In genomic region chr19:48634424-48635262, GRCh38 we compare ENCODE assay signal across 8 cellular contexts. TPM values are rescaled to one million over a fixed set of nuclear protein-coding genes. Genes with fewer than 3 reads are reported as not detected.
DNase-seq lines count a peak whose midpoint lies in the region; TF ChIP-seq lines count a peak whose summit lies in the region.

No MANE protein-coding gene starts in this region.

- H3K27me3 ChIP-seq in Peyer's patch: no peaks in the 10 kb centered on the region
- H3K27me3 ChIP-seq in esophagus (ENCODE audit: control insufficient read depth in 1 of 2, insufficient read depth in 2 of 2, low read length in 2 of 2): no peaks in the 10 kb centered on the region
- no peaks in the 10 kb centered on the region for H3K27me3 ChIP-seq in muscle layer of colon (ENCODE audit: control insufficient read depth in 1 of 2, insufficient read depth in 2 of 2, low read length in 2 of 2)

- H3K4me3 ChIP-seq in Peyer's patch: peak overlapping the region; percentile 26 to 91 (median 78)
- H3K4me3 ChIP-seq in esophagus (ENCODE audit: low read depth in 1 of 2, low read length in 2 of 2): peak overlapping the region; percentile 20 to 65
- peak overlapping the region; percentile 2 to 91 for H3K4me3 ChIP-seq in muscle layer of colon (ENCODE audit: low read depth in 1 of 2, low read length in 2 of 2)

- H3K9me3 ChIP-seq in KOPT-K1 (ENCODE audit: insufficient read depth, low read length, poor library complexity, severe bottlenecking) (no peaks in the 10 kb centered on the region), Peyer's patch (no peaks in the 10 kb centered on the region), esophagus (ENCODE audit: control insufficient read depth in 2 of 2, insufficient read depth in 1 of 2, low read depth in 1 of 2, low read length in 1 of 2) (no peaks in the 10 kb centered on the region), muscle layer of colon (ENCODE audit: low read length) (no peaks in the 10 kb centered on the region)

- H3K36me3 ChIP-seq in KOPT-K1 (ENCODE audit: insufficient read depth, low read length) (peaks cover 35% of the 10 kb centered on the region), Peyer's patch (peaks cover 0 to 16% (median 0%) of the 10 kb centered on the region in 3 donors), esophagus (ENCODE audit: control insufficient read depth in 2 of 2, insufficient read depth in 2 of 2, low read length in 1 of 2) (peaks cover 0 to 7% of the 10 kb centered on the region in 2 donors), muscle layer of colon (ENCODE audit: insufficient read depth, low read length) (peaks cover 39% of the 10 kb centered on the region)

- DNase-seq in AG09319 (ENCODE audit: extremely low read depth, low read depth) (peak; percentile 87), GM19240 (ENCODE audit: insufficient read length, low spot score) (peak; percentile 85), Peyer's patch (peak; percentile 97 to 99 (median 98))
- DNase-seq in activated T-cell treated with anti-CD3 and anti-CD28 coated beads, Interleukin-2, amount 50 U/mL, for 48 hours: peak; percentile 95 to 97
- DNase-seq in stimulated activated CD8-positive, alpha-beta memory T cell treated with anti-CD3 and anti-CD28 coated beads, Interleukin-4, amount 100 ng/mL, for 48 hours: peak; percentile 96

- 4% methylated on average over 36 to 37 of the region's 37 CpGs for WGBS in esophagus, 2 donors

- TF ChIP-seq CTCF in AG09319 (IDR thresholded peaks at IDR 0.05; ENCODE audit: low read depth, low read length): no peak
- no peak for TF ChIP-seq CTCF in Peyer's patch (IDR thresholded peaks at IDR 0.05)

- TF ChIP-seq POLR2A in Peyer's patch (IDR thresholded peaks at IDR 0.05): peak; percentile 72 to 87

- H3K9ac ChIP-seq in muscle layer of colon (ENCODE audit: low read length): peak overlapping the region; percentile 29

- H3K27ac ChIP-seq in KOPT-K1 (ENCODE audit: low read depth, low read length, poor library complexity, severe bottlenecking) (peak overlapping the region; percentile 92), Peyer's patch (peak overlapping the region; percentile 96 to 98 (median 96)), esophagus (ENCODE audit: low read depth in 2 of 2, low read length in 1 of 2) (peak overlapping the region; percentile 98 to 99), muscle layer of colon (ENCODE audit: low read depth, low read length) (peak overlapping the region; percentile 64)

- peaks cover 6 to 66% (median 19%) of the 10 kb centered on the region in 4 donors for H3K4me1 ChIP-seq in Peyer's patch
- H3K4me1 ChIP-seq in esophagus (ENCODE audit: control insufficient read depth in 2 of 2, insufficient read depth in 2 of 2, low read length in 1 of 2): peaks cover 0 to 13% of the 10 kb centered on the region in 2 donors
- H3K4me1 ChIP-seq in muscle layer of colon (ENCODE audit: insufficient read depth, low read length): peaks cover 58% of the 10 kb centered on the region

RNA-seq across cellular contexts. Expression of gene DBP, which starts 2.5 kb away (rescaled TPM):
- 10 to 100 TPM in 3 of 4 donors, 1 to 10 TPM in 1; 9.9 to 51.5 (median 35.8) TPM for total RNA-seq in Peyer's patch
- 10 to 100 TPM in 1 of 2 donors, 1 to 10 TPM in 1; 8.9 to 13.3 TPM for polyA plus RNA-seq in esophagus

RNA-seq across cellular contexts. Expression of gene CA11, which starts 11.3 kb away (rescaled TPM):
- 1 to 10 TPM in 3 of 4 donors, under 1 TPM in 1; 0.70 to 8.3 (median 2.1) TPM for total RNA-seq in Peyer's patch
- polyA plus RNA-seq in esophagus: 10 to 100 TPM in 1 of 2 donors, 1 to 10 TPM in 1; 6.8 to 12.7 TPM

RNA-seq across cellular contexts. Expression of gene SPHK2, which starts 15.3 kb away (rescaled TPM):
- total RNA-seq in Peyer's patch: 100 to 1,000 TPM in 2 of 4 donors, 10 to 100 TPM in 2; 34.7 to 121 (median 96.7) TPM
- 10 to 100 TPM in 1 of 2 donors, 1 to 10 TPM in 1; 9.0 to 15.5 TPM for polyA plus RNA-seq in esophagus

RNA-seq across cellular contexts. Expression of gene RPL18, which starts 15.7 kb away (rescaled TPM):
- total RNA-seq in Peyer's patch: 1,000 to 10,000 TPM; 1,077 to 1,595 (median 1,505) TPM
- polyA plus RNA-seq in esophagus: 1,000 to 10,000 TPM; 2,667 to 2,860 TPM

RNA-seq across cellular contexts. Expression of gene FAM83E, which starts 19.8 kb away (rescaled TPM):
- total RNA-seq in Peyer's patch: 100 to 1,000 TPM in 3 of 4 donors, 10 to 100 TPM in 1; 58.6 to 203 (median 130) TPM
- polyA plus RNA-seq in esophagus: 10 to 100 TPM in 1 of 2 donors, 1 to 10 TPM in 1; 6.5 to 26.7 TPM

Comparison
In these comparisons a context has a peak if more than half of its experiments do, and no peak if none do; other contexts are left out.
1. Peak in every context shown above with its lines: DNase-seq, H3K4me3 ChIP-seq and H3K27ac ChIP-seq.